ENCODE assay signal across 10 cellular contexts in genomic region chr6:89375902-89376301, GRCh38. TPM values are rescaled to one million over a fixed set of nuclear protein-coding genes. Genes with fewer than 3 reads are reported as not detected.
DNase-seq lines count a peak whose midpoint lies in the region; ATAC-seq and TF ChIP-seq lines count a peak whose summit lies in the region.
"Had no signal": no experiment of that assay in that cellular context is flagged by ENCODE, and none has a peak within 500 bp of the region (broad histone marks: within the 10 kb centered on the region; RNA-seq: fewer than 3 reads in every experiment).

No MANE protein-coding gene starts in this region.

- no peaks in the 10 kb centered on the region for H3K27me3 ChIP-seq in gastrocnemius medialis
- no peaks in the 10 kb centered on the region for H3K27me3 ChIP-seq in brain microvascular endothelial cell (replicated peaks)
- H3K27me3 ChIP-seq: pancreas had no signal

- peak overlapping the region; percentile 69 to 84 (median 78) for H3K27ac ChIP-seq in gastrocnemius medialis
- H3K27ac ChIP-seq in brain microvascular endothelial cell = no peak overlapping the region

- H3K4me1 ChIP-seq in gastrocnemius medialis = peaks cover 31 to 43% of the 10 kb centered on the region in 2 donors

- DNase-seq in T-helper 2 cell treated with Interferon-gamma antibody and Interleukin-4, amounts not matched to agents 5 μg/mL and 100 μg/mL, for 36 hours (ENCODE audit: low spot score) = no peak
- DNase-seq in T-helper 2 cell = no peak
- DNase-seq in NCI-H1694 (lab: John Stamatoyannopoulos, UW) = peak; percentile 97
- DNase-seq in WTC11 (ENCODE audit: low spot score) = no peak
- DNase-seq in gastrocnemius medialis = no peak
- no peak for DNase-seq in NK-92 treated with Interleukin-12 subunit alpha and Interleukin-12 subunit beta, amount 100 ng/mL, for 24 hours (lab: John Stamatoyannopoulos, UW)
- no peak for DNase-seq in lower leg skin (ENCODE audit: low spot score in 2 of 2)
- DNase-seq in brain microvascular endothelial cell = no peak
- DNase-seq: stimulated activated CD4-positive, alpha-beta T cell treated with anti-CD3 and anti-CD28 coated beads, Interleukin-12 subunit alpha, Interleukin-12 subunit beta, amount 100 ng/mL, for 4 hours had no signal

- no peaks in the 10 kb centered on the region for H3K27me3 Mint-ChIP-seq in T-helper 2 cell treated with Interferon-gamma antibody and Interleukin-4, amounts not matched to agents 5 μg/mL and 100 μg/mL, for 36 hours (ENCODE audit: low read depth)
- no peaks in the 10 kb centered on the region for H3K27me3 Mint-ChIP-seq in WTC11 (ENCODE audit: low read depth)

- in situ Hi-C loops in gastrocnemius medialis (cut with MboI; ENCODE audit: low sequenced_read_pairs in 4 of 4) (no loop called here), brain microvascular endothelial cell (cut with HindIII; ENCODE audit: low pct_ligation_motif_present, low sequenced_read_pairs) (no loop called here)

- no peaks in the 10 kb centered on the region for H3K9me3 ChIP-seq in gastrocnemius medialis
- H3K9me3 ChIP-seq: pancreas had no signal

- H3K4me1 Mint-ChIP-seq in T-helper 2 cell treated with Interferon-gamma antibody and Interleukin-4, amounts not matched to agents 5 μg/mL and 100 μg/mL, for 36 hours (ENCODE audit: low read depth) = peaks cover 37% of the 10 kb centered on the region
- peaks cover 14% of the 10 kb centered on the region for H3K4me1 Mint-ChIP-seq in WTC11

- H3K9me3 Mint-ChIP-seq in T-helper 2 cell treated with Interferon-gamma antibody and Interleukin-4, amounts not matched to agents 5 μg/mL and 100 μg/mL, for 36 hours = no peaks in the 10 kb centered on the region
- no peaks in the 10 kb centered on the region for H3K9me3 Mint-ChIP-seq in WTC11

- TF ChIP-seq POLR2A in gastrocnemius medialis (IDR thresholded peaks at IDR 0.05) (no peak), lower leg skin (IDR thresholded peaks at IDR 0.05) (no peak)

- no peak overlapping the region for H3K4me3 Mint-ChIP-seq in T-helper 2 cell treated with Interferon-gamma antibody and Interleukin-4, amounts not matched to agents 5 μg/mL and 100 μg/mL, for 36 hours
- no peak overlapping the region for H3K4me3 Mint-ChIP-seq in WTC11

- no peak for ATAC-seq in WTC11
- no peak for ATAC-seq in gastrocnemius medialis

- H3K36me3 Mint-ChIP-seq in T-helper 2 cell treated with Interferon-gamma antibody and Interleukin-4, amounts not matched to agents 5 μg/mL and 100 μg/mL, for 36 hours (ENCODE audit: low read depth) = no peaks in the 10 kb centered on the region
- no peaks in the 10 kb centered on the region for H3K36me3 Mint-ChIP-seq in WTC11

- H3K36me3 ChIP-seq in gastrocnemius medialis (no peaks in the 10 kb centered on the region), brain microvascular endothelial cell (replicated peaks) (no peaks in the 10 kb centered on the region)
- H3K36me3 ChIP-seq: pancreas had no signal

- POLR2A ChIA-PET in WTC11 (lab: Charles Lee) = interaction anchor here (0.6 to 0.7 kb wide), 3 partner anchors 10 to 738 kb away, joined by 4 to 8 read pairs (median 4); no protein-coding TSS in a partner anchor

- CTCF ChIA-PET in WTC11 (lab: Charles Lee) = interaction anchor here (0.7 to 2.2 kb wide), 17 partner anchors 8 to 393 kb away, joined by 3 to 26 read pairs (median 4); partner anchors contain the start of genes LYRM2, RRAGD and UBE2J1

- no peak overlapping the region for H3K4me3 ChIP-seq in gastrocnemius medialis
- no peak overlapping the region for H3K4me3 ChIP-seq in lower leg skin (ENCODE audit: low read depth, poor library complexity, severe bottlenecking)
- H3K4me3 ChIP-seq in brain microvascular endothelial cell (ENCODE audit: low read depth, low read length) = no peak overlapping the region
- H3K4me3 ChIP-seq: pancreas had no signal

- WGBS in lower leg skin, 2 donors = 38 to 47% methylated on average over 4 of the region's 4 CpGs

- peak overlapping the region; percentile 31 for H3K27ac Mint-ChIP-seq in T-helper 2 cell treated with Interferon-gamma antibody and Interleukin-4, amounts not matched to agents 5 μg/mL and 100 μg/mL, for 36 hours
- H3K27ac Mint-ChIP-seq in WTC11 = peak overlapping the region; percentile 70; the same call in 1 of the 2 replicates

- TF ChIP-seq CTCF in WTC11 (IDR thresholded peaks at IDR 0.05) = no peak
- no peak for TF ChIP-seq CTCF in gastrocnemius medialis (IDR thresholded peaks at IDR 0.05 in 4 of 5, conservative IDR thresholded peaks at IDR 0.05 in 1 of 5)
- TF ChIP-seq CTCF in lower leg skin (IDR thresholded peaks at IDR 0.05) = no peak
- TF ChIP-seq CTCF in brain microvascular endothelial cell (IDR thresholded peaks at IDR 0.05; ENCODE audit: low read depth, low read length, missing control alignments) = no peak

- intact Hi-C loops in gastrocnemius medialis (cut with DNase I; ENCODE audit: low total_unique reads) (no loop called here), lower leg skin (cut with DNase I; ENCODE audit: low total_unique reads) (no loop called here)

TF ChIP-seq in WTC11, 78 proteins besides CTCF, POLR2A, EP300 and RAD21 (continues in another document):
- no peak for TF ChIP-seq SOX15 (CRISPR knock-in tag; IDR thresholded peaks at IDR 0.05)
- TF ChIP-seq E2F1 (CRISPR knock-in tag; IDR thresholded peaks at IDR 0.05) = no peak
- TF ChIP-seq ZMAT4 (CRISPR knock-in tag; IDR thresholded peaks at IDR 0.05) = no peak
- TF ChIP-seq TCF7 (CRISPR knock-in tag; IDR thresholded peaks at IDR 0.05; ENCODE audit: low read depth) = no peak
- no peak for TF ChIP-seq ZNF281 (CRISPR knock-in tag; IDR thresholded peaks at IDR 0.05)
- TF ChIP-seq USF2 (CRISPR knock-in tag; IDR thresholded peaks at IDR 0.05) = no peak
- TF ChIP-seq HMGXB4 (CRISPR knock-in tag; IDR thresholded peaks at IDR 0.05) = no peak
- no peak for TF ChIP-seq MXD4 (CRISPR knock-in tag; IDR thresholded peaks at IDR 0.05; ENCODE audit: borderline replicate concordance)

RNA-seq across cellular contexts. Expression of gene UBE2J1, which starts 23.4 kb away (rescaled TPM):
- total RNA-seq in WTC11 (2021) = 9.9 to 12.3 TPM (median 9.9 TPM) in 3 replicates
- total RNA-seq in gastrocnemius medialis = 10 to 100 TPM; 10.5 to 15.1 (median 14.6) TPM
- 10 to 100 TPM; 15.9 to 26.7 (median 22.6) TPM for total RNA-seq in lower leg skin

RNA-seq across cellular contexts. Expression of gene RRAGD, which starts 36.2 kb away (rescaled TPM):
- total RNA-seq in WTC11 (2021) (14.1 to 25.4 TPM (median 18.0 TPM) in 3 replicates), gastrocnemius medialis (100 to 1,000 TPM in 2 of 4 donors, 10 to 100 TPM in 2; 53.6 to 173 (median 106) TPM), lower leg skin (10 to 100 TPM; 13.3 to 22.3 (median 20.1) TPM)

RNA-seq across cellular contexts. Expression of gene ANKRD6, which starts 57.0 kb away (rescaled TPM):
- total RNA-seq in WTC11 (2021) = 10.9 to 13.9 TPM (median 12.6 TPM) in 3 replicates
- 1 to 10 TPM; 1.6 to 6.8 (median 2.9) TPM for total RNA-seq in gastrocnemius medialis
- 1 to 10 TPM; 3.2 to 6.7 (median 4.8) TPM for total RNA-seq in lower leg skin
